In genomic region chr6:128079026-128079425, GRCh38 we compare ENCODE assay signal across 31 cellular contexts.
"Had no signal": no experiment of that assay in that cellular context is flagged by ENCODE, and none has a peak within 500 bp of the region (broad histone marks: within the 10 kb centered on the region; RNA-seq: fewer than 3 reads in every experiment).

No MANE protein-coding gene starts in this region.

- H3K4me1 ChIP-seq: adrenal gland, gastrocnemius medialis, sigmoid colon, suprapubic skin, tibial artery had no signal

- H3K27ac ChIP-seq: adrenal gland, cardiac muscle cell, coronary artery, dorsolateral prefrontal cortex, gastrocnemius medialis, sigmoid colon, suprapubic skin, tibial artery had no signal

- H3K27me3 Mint-ChIP-seq: activated naive CD8-positive, alpha-beta T cell; stimulated activated naive B cell treated with anti-CD40 and anti-IgM and Interleukin-4, amounts not matched to agents 10 μg/mL and 1 μg/mL and 100 μg/mL, for 72 hours had no signal

- H3K27me3 ChIP-seq: adrenal gland, cardiac muscle cell, dorsolateral prefrontal cortex, gastrocnemius medialis, sigmoid colon, suprapubic skin, tibial artery had no signal

- H3K36me3 Mint-ChIP-seq: natural killer cell treated with Interleukin-12 subunit alpha and Interleukin-12 subunit beta and Interleukin-15 and Interleukin-18, amount 100 ng/mL, for 72 hours; WTC11 had no signal

- H3K36me3 ChIP-seq: adrenal gland had no signal

- H3K4me1 Mint-ChIP-seq: brain; stimulated activated naive B cell treated with anti-CD40 and anti-IgM and Interleukin-4, amounts not matched to agents 10 μg/mL and 1 μg/mL and 100 μg/mL, for 72 hours had no signal

- H3K4me3 Mint-ChIP-seq: activated CD8-positive, alpha-beta T cell treated with anti-CD3 and anti-CD28 coated beads, Interleukin-2, amount 10 ng/mL, durations not matched to agents 7 days and 5 days; activated naive CD8-positive, alpha-beta T cell; activated T-cell treated with anti-CD3 and anti-CD28 coated beads, Interleukin-2, amount 50 U/mL, for 72 hours; brain; natural killer cell treated with Interleukin-12 subunit alpha and Interleukin-12 subunit beta and Interleukin-15 and Interleukin-18, amount 100 ng/mL, for 72 hours; stimulated activated naive B cell treated with anti-CD40 and anti-IgM and Interleukin-4, amounts not matched to agents 10 μg/mL and 1 μg/mL and 100 μg/mL, for 72 hours; WTC11 had no signal

- H3K4me3 ChIP-seq: adrenal gland, cardiac muscle cell, coronary artery, dorsolateral prefrontal cortex, gastrocnemius medialis, mucosa of descending colon, sigmoid colon, smooth muscle cell, suprapubic skin, tibial artery had no signal

- H3K27ac Mint-ChIP-seq: activated CD8-positive, alpha-beta T cell treated with anti-CD3 and anti-CD28 coated beads, Interleukin-2, amount 10 ng/mL, durations not matched to agents 7 days and 5 days; activated naive CD8-positive, alpha-beta T cell; brain; natural killer cell treated with Interleukin-12 subunit alpha and Interleukin-12 subunit beta and Interleukin-15 and Interleukin-18, amount 100 ng/mL, for 72 hours; stimulated activated naive B cell treated with anti-CD40 and anti-IgM and Interleukin-4, amounts not matched to agents 10 μg/mL and 1 μg/mL and 100 μg/mL, for 72 hours; WTC11 had no signal

- ATAC-seq: activated CD8-positive, alpha-beta T cell treated with anti-CD3 and anti-CD28 coated beads, Interleukin-2, amount 10 ng/mL, durations not matched to agents 7 days and 5 days; activated T-cell treated with anti-CD3 and anti-CD28 coated beads, Interleukin-2, amount 50 U/mL, for 72 hours; gastrocnemius medialis; left ventricle myocardium superior; mucosa of descending colon; natural killer cell treated with Interleukin-12 subunit alpha and Interleukin-12 subunit beta and Interleukin-15 and Interleukin-18, amount 100 ng/mL, for 72 hours; stimulated activated naive B cell treated with anti-CD40 and anti-IgM and Interleukin-4, amounts not matched to agents 10 μg/mL and 1 μg/mL and 100 μg/mL, for 72 hours; WTC11 had no signal

- H3K9me3 Mint-ChIP-seq: brain; natural killer cell treated with Interleukin-12 subunit alpha and Interleukin-12 subunit beta and Interleukin-15 and Interleukin-18, amount 100 ng/mL, for 72 hours; stimulated activated naive B cell treated with anti-CD40 and anti-IgM and Interleukin-4, amounts not matched to agents 10 μg/mL and 1 μg/mL and 100 μg/mL, for 72 hours; WTC11 had no signal

- H3K4me2 ChIP-seq: smooth muscle cell had no signal

- H3K9me3 ChIP-seq: adrenal gland, gastrocnemius medialis, mucosa of descending colon, sigmoid colon, suprapubic skin, tibial artery had no signal

- DNase-seq: activated CD4-positive, alpha-beta T cell treated with anti-CD3 and anti-CD28 coated beads, Interleukin-2, amount 50 U/mL, for 1 hour; activated CD8-positive, alpha-beta T cell treated with anti-CD3 and anti-CD28 coated beads, Interleukin-2, amount 10 ng/mL, durations not matched to agents 7 days and 5 days; activated naive CD4-positive, alpha-beta T cell treated with Interleukin-2 at 50 U/mL for 16 hours; activated T-cell treated with anti-CD3 and anti-CD28 coated beads for 4 hours; activated T-cell treated with anti-CD3 and anti-CD28 coated beads, Interleukin-2, amount 50 U/mL, for 72 hours; adrenal gland; aorta; cerebellar nuclear complex; dorsolateral prefrontal cortex; effector memory CD4-positive, alpha-beta T cell; gastrocnemius medialis; glutamatergic neuron; islet precursor cell; left ventricle myocardium superior; mucosa of descending colon; posterior cingulate gyrus; sigmoid colon; stimulated activated CD4-positive, alpha-beta T cell treated with anti-CD3 and anti-CD28 coated beads, Interleukin-1b, Interleukin-23, amount 100 ng/mL, for 48 hours; stimulated activated CD4-positive, alpha-beta T cell treated with anti-CD3 and anti-CD28 coated beads, Interleukin-4, amount 100 ng/mL, for 4 hours; stimulated activated CD8-positive, alpha-beta memory T cell treated with anti-CD3 and anti-CD28 coated beads, Interleukin-4, amount 100 ng/mL, for 48 hours; stimulated activated naive B cell treated with anti-CD40 and anti-IgM and Interleukin-4, amounts not matched to agents 10 μg/mL and 1 μg/mL and 100 μg/mL, for 72 hours; T-helper 2 cell; tibial artery had no signal
